24 cellular contexts compared by ENCODE assay signal in the genomic region with DNA sequence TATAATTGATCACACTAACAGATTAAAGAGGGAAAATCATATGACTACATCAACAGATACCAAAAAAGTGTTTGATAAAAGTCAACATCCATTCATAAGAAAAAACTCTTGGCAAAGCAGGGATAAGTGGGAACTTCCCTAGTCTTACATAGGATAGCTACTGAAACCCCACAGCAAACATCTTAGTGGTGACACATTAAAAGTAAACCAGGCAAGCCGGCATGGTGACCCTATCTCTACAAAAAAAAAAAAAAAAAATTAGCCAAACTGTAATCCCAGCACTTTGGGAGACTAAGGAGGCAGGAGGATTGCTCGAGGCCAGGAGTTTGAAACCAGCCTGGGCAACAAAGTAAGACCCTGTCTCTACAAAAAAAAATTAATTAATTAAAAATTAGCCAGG. TPM values are rescaled to one million over a fixed set of nuclear protein-coding genes. Genes with fewer than 3 reads are reported as not detected.
DNase-seq lines count a peak whose midpoint lies in the region; ATAC-seq lines count a peak whose summit lies in the region.
"Had no signal": no experiment of that assay in that cellular context is flagged by ENCODE, and none has a peak within 500 bp of the region (broad histone marks: within the 10 kb centered on the region; RNA-seq: fewer than 3 reads in every experiment).

No MANE protein-coding gene starts in this region.

- CTCF ChIA-PET in activated CD4-positive, alpha-beta T cell treated with anti-CD3 and anti-CD28 coated beads, Interleukin-2, amount 10 ng/mL, durations not matched to agents 7 days and 5 days (lab: Charles Lee): interaction anchor here (0.7 to 1.1 kb wide), 2 partner anchors 9 to 11 kb away, joined by 3 to 4 read pairs; no protein-coding TSS in a partner anchor

- peaks cover 50% of the 10 kb centered on the region for H3K4me1 Mint-ChIP-seq in activated CD4-positive, alpha-beta T cell treated with anti-CD3 and anti-CD28 coated beads, Interleukin-2, amount 10 ng/mL, durations not matched to agents 7 days and 5 days
- peaks cover 24% of the 10 kb centered on the region for H3K4me1 Mint-ChIP-seq in activated CD4-positive, alpha-beta T cell treated with anti-CD3 and anti-CD28 coated beads, Interleukin-2, amount 10 ng/mL, durations not matched to agents 24 days and 14 days
- peaks cover 72% of the 10 kb centered on the region for H3K4me1 Mint-ChIP-seq in activated naive CD4-positive, alpha-beta T cell treated with anti-CD3 and anti-CD28 coated beads, Interleukin-2, amount 50 U/mL, for 24 hours
- H3K4me1 Mint-ChIP-seq in activated T-helper 17 cell treated with anti-CD3 and anti-CD28 coated beads, Interleukin-2, amount 50 U/mL, for 72 hours: peaks cover 25% of the 10 kb centered on the region
- peaks cover 46% of the 10 kb centered on the region for H3K4me1 Mint-ChIP-seq in stimulated activated effector memory CD8-positive, alpha-beta T cell treated with anti-CD3 and anti-CD28 coated beads, Interleukin-12 subunit alpha, Interleukin-12 subunit beta, amount 100 ng/mL, for 72 hours
- H3K4me1 Mint-ChIP-seq: CD14-positive monocyte had no signal

- H3K4me3 Mint-ChIP-seq in activated CD4-positive, alpha-beta T cell treated with anti-CD3 and anti-CD28 coated beads, Interleukin-2, amount 10 ng/mL, durations not matched to agents 7 days and 5 days: no peak overlapping the region
- H3K4me3 Mint-ChIP-seq in activated CD4-positive, alpha-beta T cell treated with anti-CD3 and anti-CD28 coated beads, Interleukin-2, amount 10 ng/mL, durations not matched to agents 24 days and 14 days: no peak overlapping the region
- H3K4me3 Mint-ChIP-seq in activated naive CD4-positive, alpha-beta T cell treated with anti-CD3 and anti-CD28 coated beads, Interleukin-2, amount 50 U/mL, for 24 hours: no peak overlapping the region
- H3K4me3 Mint-ChIP-seq in activated T-helper 17 cell treated with anti-CD3 and anti-CD28 coated beads, Interleukin-2, amount 50 U/mL, for 72 hours: peak overlapping the region; percentile 52
- no peak overlapping the region for H3K4me3 Mint-ChIP-seq in stimulated activated effector memory CD8-positive, alpha-beta T cell treated with anti-CD3 and anti-CD28 coated beads, Interleukin-12 subunit alpha, Interleukin-12 subunit beta, amount 100 ng/mL, for 72 hours
- H3K4me3 Mint-ChIP-seq: CD14-positive monocyte had no signal

- no peak for ATAC-seq in activated T-helper 17 cell treated with anti-CD3 and anti-CD28 coated beads, Interleukin-2, amount 50 U/mL, for 72 hours (replicated peaks)
- no peak for ATAC-seq in stimulated activated effector memory CD8-positive, alpha-beta T cell treated with anti-CD3 and anti-CD28 coated beads, Interleukin-12 subunit alpha, Interleukin-12 subunit beta, amount 100 ng/mL, for 72 hours

- H3K9me3 Mint-ChIP-seq in activated CD4-positive, alpha-beta T cell treated with anti-CD3 and anti-CD28 coated beads, Interleukin-2, amount 10 ng/mL, durations not matched to agents 7 days and 5 days: no peaks in the 10 kb centered on the region
- H3K9me3 Mint-ChIP-seq in activated CD4-positive, alpha-beta T cell treated with anti-CD3 and anti-CD28 coated beads, Interleukin-2, amount 10 ng/mL, durations not matched to agents 24 days and 14 days: peaks cover 7% of the 10 kb centered on the region
- H3K9me3 Mint-ChIP-seq in activated naive CD4-positive, alpha-beta T cell treated with anti-CD3 and anti-CD28 coated beads, Interleukin-2, amount 50 U/mL, for 24 hours: peaks cover 5% of the 10 kb centered on the region
- H3K9me3 Mint-ChIP-seq in activated T-helper 17 cell treated with anti-CD3 and anti-CD28 coated beads, Interleukin-2, amount 50 U/mL, for 72 hours: no peaks in the 10 kb centered on the region
- no peaks in the 10 kb centered on the region for H3K9me3 Mint-ChIP-seq in stimulated activated effector memory CD8-positive, alpha-beta T cell treated with anti-CD3 and anti-CD28 coated beads, Interleukin-12 subunit alpha, Interleukin-12 subunit beta, amount 100 ng/mL, for 72 hours

- POLR2A ChIA-PET in activated CD4-positive, alpha-beta T cell treated with anti-CD3 and anti-CD28 coated beads, Interleukin-2, amount 10 ng/mL, durations not matched to agents 7 days and 5 days (lab: Charles Lee): no interaction called here

- no peak for DNase-seq in activated CD4-positive, alpha-beta T cell treated with anti-CD3 and anti-CD28 coated beads, Interleukin-2, amount 10 ng/mL, durations not matched to agents 7 days and 5 days
- no peak for DNase-seq in activated CD4-positive, alpha-beta T cell treated with anti-CD3 and anti-CD28 coated beads, Interleukin-2, amount 10 ng/mL, durations not matched to agents 24 days and 14 days
- DNase-seq in activated naive CD4-positive, alpha-beta T cell treated with anti-CD3 and anti-CD28 coated beads, Interleukin-2, amount 50 U/mL, for 16 hours: no peak
- no peak for DNase-seq in stimulated activated effector memory CD8-positive, alpha-beta T cell treated with anti-CD3 and anti-CD28 coated beads, Interleukin-12 subunit alpha, Interleukin-12 subunit beta, amount 100 ng/mL, for 72 hours (ENCODE audit: low spot score in 2 of 2)
- no peak for DNase-seq in activated CD4-positive, CD25-positive, alpha-beta regulatory T cell (lab: John Stamatoyannopoulos, UW)
- DNase-seq in NCI-H146 (lab: John Stamatoyannopoulos, UW): no peak
- DNase-seq: 8988T, ACHN, BE2C, DMS53, GM23248, H7, NCI-H1048, NCI-H1417, NCI-H1694 treated with DMSO at 0.1 percent for 48 hours, NCI-H2081, NCI-H226, NCI-H510A, NCI-H69, Peyer's patch, SHP77 treated with DMSO at 0.1 percent for 48 hours had no signal

- no peaks in the 10 kb centered on the region for H3K27me3 Mint-ChIP-seq in activated CD4-positive, alpha-beta T cell treated with anti-CD3 and anti-CD28 coated beads, Interleukin-2, amount 10 ng/mL, durations not matched to agents 7 days and 5 days
- H3K27me3 Mint-ChIP-seq in activated CD4-positive, alpha-beta T cell treated with anti-CD3 and anti-CD28 coated beads, Interleukin-2, amount 10 ng/mL, durations not matched to agents 24 days and 14 days: no peaks in the 10 kb centered on the region
- H3K27me3 Mint-ChIP-seq in activated naive CD4-positive, alpha-beta T cell treated with anti-CD3 and anti-CD28 coated beads, Interleukin-2, amount 50 U/mL, for 24 hours: no peaks in the 10 kb centered on the region
- no peaks in the 10 kb centered on the region for H3K27me3 Mint-ChIP-seq in activated T-helper 17 cell treated with anti-CD3 and anti-CD28 coated beads, Interleukin-2, amount 50 U/mL, for 72 hours

- intact Hi-C loops in activated CD4-positive, alpha-beta T cell treated with anti-CD3 and anti-CD28 coated beads, Interleukin-2, amount 10 ng/mL, durations not matched to agents 24 days and 14 days (cut with micrococcal nuclease): no loop called here

- H3K36me3 Mint-ChIP-seq in activated CD4-positive, alpha-beta T cell treated with anti-CD3 and anti-CD28 coated beads, Interleukin-2, amount 10 ng/mL, durations not matched to agents 7 days and 5 days (ENCODE audit: low read depth): peaks cover 34% of the 10 kb centered on the region
- H3K36me3 Mint-ChIP-seq in activated CD4-positive, alpha-beta T cell treated with anti-CD3 and anti-CD28 coated beads, Interleukin-2, amount 10 ng/mL, durations not matched to agents 24 days and 14 days (ENCODE audit: low read depth): peaks cover 28% of the 10 kb centered on the region
- peaks cover 8% of the 10 kb centered on the region for H3K36me3 Mint-ChIP-seq in activated naive CD4-positive, alpha-beta T cell treated with anti-CD3 and anti-CD28 coated beads, Interleukin-2, amount 50 U/mL, for 24 hours
- peaks cover 40% of the 10 kb centered on the region for H3K36me3 Mint-ChIP-seq in activated T-helper 17 cell treated with anti-CD3 and anti-CD28 coated beads, Interleukin-2, amount 50 U/mL, for 72 hours (ENCODE audit: low read depth)
- peaks cover 12% of the 10 kb centered on the region for H3K36me3 Mint-ChIP-seq in stimulated activated effector memory CD8-positive, alpha-beta T cell treated with anti-CD3 and anti-CD28 coated beads, Interleukin-12 subunit alpha, Interleukin-12 subunit beta, amount 100 ng/mL, for 72 hours
- H3K36me3 Mint-ChIP-seq: CD14-positive monocyte had no signal

- H3K27ac Mint-ChIP-seq in activated CD4-positive, alpha-beta T cell treated with anti-CD3 and anti-CD28 coated beads, Interleukin-2, amount 10 ng/mL, durations not matched to agents 7 days and 5 days: peak overlapping the region; percentile 13
- H3K27ac Mint-ChIP-seq in activated CD4-positive, alpha-beta T cell treated with anti-CD3 and anti-CD28 coated beads, Interleukin-2, amount 10 ng/mL, durations not matched to agents 24 days and 14 days: no peak overlapping the region
- H3K27ac Mint-ChIP-seq in activated naive CD4-positive, alpha-beta T cell treated with anti-CD3 and anti-CD28 coated beads, Interleukin-2, amount 50 U/mL, for 24 hours: peak overlapping the region; percentile 90
- peak overlapping the region; percentile 78 for H3K27ac Mint-ChIP-seq in activated T-helper 17 cell treated with anti-CD3 and anti-CD28 coated beads, Interleukin-2, amount 50 U/mL, for 72 hours
- peak overlapping the region; percentile 29 for H3K27ac Mint-ChIP-seq in stimulated activated effector memory CD8-positive, alpha-beta T cell treated with anti-CD3 and anti-CD28 coated beads, Interleukin-12 subunit alpha, Interleukin-12 subunit beta, amount 100 ng/mL, for 72 hours

RNA-seq across cellular contexts. Expression of a gene that starts 13.8 kb away (rescaled TPM):
- 100 to 1,000 TPM; 461 to 520 TPM for total RNA-seq in activated CD4-positive, alpha-beta T cell treated with anti-CD3 and anti-CD28 coated beads, Interleukin-2, amount 10 ng/mL, durations not matched to agents 7 days and 5 days
- 483 and 491 TPM in 2 replicates for total RNA-seq in activated CD4-positive, alpha-beta T cell treated with anti-CD3 and anti-CD28 coated beads, Interleukin-2, amount 10 ng/mL, durations not matched to agents 24 days and 14 days
- total RNA-seq in activated T-helper 17 cell treated with anti-CD3 and anti-CD28 coated beads, Interleukin-2, amount 50 U/mL, for 72 hours: 100 to 1,000 TPM; 297 to 332 TPM

RNA-seq across cellular contexts. Expression of a gene that starts 34.1 kb away (rescaled TPM):
- 10 to 100 TPM; 29.3 to 29.8 TPM for total RNA-seq in activated CD4-positive, alpha-beta T cell treated with anti-CD3 and anti-CD28 coated beads, Interleukin-2, amount 10 ng/mL, durations not matched to agents 7 days and 5 days
- 79.6 and 81.4 TPM in 2 replicates for total RNA-seq in activated CD4-positive, alpha-beta T cell treated with anti-CD3 and anti-CD28 coated beads, Interleukin-2, amount 10 ng/mL, durations not matched to agents 24 days and 14 days
- total RNA-seq in activated T-helper 17 cell treated with anti-CD3 and anti-CD28 coated beads, Interleukin-2, amount 50 U/mL, for 72 hours: 10 to 100 TPM; 23.3 to 53.1 TPM

RNA-seq across cellular contexts. Expression of a gene that starts 34.5 kb away (rescaled TPM):
- total RNA-seq in activated CD4-positive, alpha-beta T cell treated with anti-CD3 and anti-CD28 coated beads, Interleukin-2, amount 10 ng/mL, durations not matched to agents 7 days and 5 days: 10 to 100 TPM; 18.6 to 22.7 TPM
- total RNA-seq in activated CD4-positive, alpha-beta T cell treated with anti-CD3 and anti-CD28 coated beads, Interleukin-2, amount 10 ng/mL, durations not matched to agents 24 days and 14 days: 21.9 and 22.8 TPM in 2 replicates
- 10 to 100 TPM; 20.5 to 22.6 TPM for total RNA-seq in activated T-helper 17 cell treated with anti-CD3 and anti-CD28 coated beads, Interleukin-2, amount 50 U/mL, for 72 hours
